Comparison of ENCODE assay signal across 8 cellular contexts in genomic region chr7:150406565-150407421, GRCh38. TPM values are rescaled to one million over a fixed set of nuclear protein-coding genes. Genes with fewer than 3 reads are reported as not detected.
DNase-seq lines count a peak whose midpoint lies in the region; ATAC-seq and TF ChIP-seq lines count a peak whose summit lies in the region.

No MANE protein-coding gene starts in this region.

- no peak overlapping the region for H3K4me2 ChIP-seq in neural cell (ENCODE audit: low read length)

- H3K9ac ChIP-seq in neural cell (ENCODE audit: low read length) = no peak overlapping the region

- POLR2A ChIA-PET in activated CD4-positive, alpha-beta T cell treated with anti-CD3 and anti-CD28 coated beads for 36 hours (lab: Charles Lee) = interaction anchor here (0.6 to 1.3 kb wide), 3 partner anchors 32 to 71 kb away, joined by 3 read pairs; no protein-coding TSS in a partner anchor

- H3K27ac ChIP-seq in neural cell (ENCODE audit: low read length) = no peak overlapping the region

- H3F3A ChIP-seq in neural cell (ENCODE audit: insufficient read depth, low read length, poor library complexity, severe bottlenecking) = no peaks in the 10 kb centered on the region

- ATAC-seq in activated CD4-positive, alpha-beta T cell treated with anti-CD3 and anti-CD28 coated beads for 36 hours = peak; percentile 75
- peak; percentile 49 for ATAC-seq in HG02852 (IDR thresholded peaks at IDR 0.05; ENCODE audit: unreplicated experiment)

- TF ChIP-seq CTCF in neural cell (IDR thresholded peaks at IDR 0.05; ENCODE audit: poor library complexity, severe bottlenecking) = no peak

- TF ChIP-seq RAD21 in neural cell (conservative IDR thresholded peaks at IDR 0.05) = no peak

- no peaks in the 10 kb centered on the region for H4K20me1 ChIP-seq in neural cell (ENCODE audit: insufficient read depth)

- TF ChIP-seq EP300 in neural cell (conservative IDR thresholded peaks at IDR 0.05; ENCODE audit: poor library complexity, severe bottlenecking) = no peak

- H3K27ac Mint-ChIP-seq in activated CD4-positive, alpha-beta T cell treated with anti-CD3 and anti-CD28 coated beads for 36 hours = peak overlapping the region; percentile 91
- H3K27ac Mint-ChIP-seq in dendritic cell treated with granulocyte-macrophage colony-stimulating factor and Interleukin-4, amounts not matched to agents 40 ng/mL and 50 ng/mL, for 4 days = peak overlapping the region; percentile 41

- intact Hi-C loops in activated CD4-positive, alpha-beta T cell treated with anti-CD3 and anti-CD28 coated beads for 36 hours (cut with DNase I, micrococcal nuclease) = loop anchor here in 1 of 2 experiments (1.0 to 5.0 kb wide), 2 partner anchors 15 to 694 kb away; a partner anchor contains a TSS
- intact Hi-C loops in dendritic cell treated with granulocyte-macrophage colony-stimulating factor and Interleukin-4, amounts not matched to agents 40 ng/mL and 50 ng/mL, for 4 days (cut with micrococcal nuclease) = no loop called here

- H3K36me3 Mint-ChIP-seq in activated CD4-positive, alpha-beta T cell treated with anti-CD3 and anti-CD28 coated beads for 36 hours (ENCODE audit: low read depth) = peaks cover 7% of the 10 kb centered on the region
- no peaks in the 10 kb centered on the region for H3K36me3 Mint-ChIP-seq in dendritic cell treated with granulocyte-macrophage colony-stimulating factor and Interleukin-4, amounts not matched to agents 40 ng/mL and 50 ng/mL, for 4 days (ENCODE audit: low read depth)

- H3K4me3 Mint-ChIP-seq in activated CD4-positive, alpha-beta T cell treated with anti-CD3 and anti-CD28 coated beads for 36 hours = peak overlapping the region; percentile 90
- H3K4me3 Mint-ChIP-seq in dendritic cell treated with granulocyte-macrophage colony-stimulating factor and Interleukin-4, amounts not matched to agents 40 ng/mL and 50 ng/mL, for 4 days = no peak overlapping the region

- no peaks in the 10 kb centered on the region for H3K36me3 ChIP-seq in neural cell (ENCODE audit: insufficient read depth, low read length)

- H3K4me3 ChIP-seq in neural cell (ENCODE audit: low read length) = peak overlapping the region; percentile 76

- no peaks in the 10 kb centered on the region for H3K9me3 Mint-ChIP-seq in activated CD4-positive, alpha-beta T cell treated with anti-CD3 and anti-CD28 coated beads for 36 hours (ENCODE audit: low read depth)
- no peaks in the 10 kb centered on the region for H3K9me3 Mint-ChIP-seq in dendritic cell treated with granulocyte-macrophage colony-stimulating factor and Interleukin-4, amounts not matched to agents 40 ng/mL and 50 ng/mL, for 4 days

- H3K9me2 ChIP-seq in neural cell (ENCODE audit: insufficient read depth, low read length) = no peaks in the 10 kb centered on the region

- H3K9me3 ChIP-seq in neural cell (ENCODE audit: low read length) = no peaks in the 10 kb centered on the region

- no peaks in the 10 kb centered on the region for H3K27me3 ChIP-seq in neural cell (ENCODE audit: insufficient read depth, low read depth, low read length)

- CTCF ChIA-PET in activated CD4-positive, alpha-beta T cell treated with anti-CD3 and anti-CD28 coated beads for 36 hours (lab: Charles Lee) = interaction anchor here (0.7 to 3.5 kb wide), 10 partner anchors 11 to 241 kb away, joined by 3 to 12 read pairs (median 5); no protein-coding TSS in a partner anchor

- H3K4me1 Mint-ChIP-seq in activated CD4-positive, alpha-beta T cell treated with anti-CD3 and anti-CD28 coated beads for 36 hours = peaks cover 36% of the 10 kb centered on the region
- peaks cover 29% of the 10 kb centered on the region for H3K4me1 Mint-ChIP-seq in dendritic cell treated with granulocyte-macrophage colony-stimulating factor and Interleukin-4, amounts not matched to agents 40 ng/mL and 50 ng/mL, for 4 days (ENCODE audit: low read depth)

- DNase-seq in activated CD4-positive, alpha-beta T cell treated with anti-CD3 and anti-CD28 coated beads for 36 hours = peak; percentile 64
- DNase-seq in activated CD4-positive, alpha-beta T cell treated with anti-CD3 and anti-CD28 coated beads for 1 hour = no peak
- peak; percentile 69 for DNase-seq in OCI-M1 (lab: John Stamatoyannopoulos, UW)
- no peak for DNase-seq in NCI-H524 treated with DMSO at 0.1 percent for 48 hours (lab: John Stamatoyannopoulos, UW)
- DNase-seq in NCI-H69 (lab: John Stamatoyannopoulos, UW) = no peak

- no peaks in the 10 kb centered on the region for H3K27me3 Mint-ChIP-seq in activated CD4-positive, alpha-beta T cell treated with anti-CD3 and anti-CD28 coated beads for 36 hours
- peaks cover 11% of the 10 kb centered on the region for H3K27me3 Mint-ChIP-seq in dendritic cell treated with granulocyte-macrophage colony-stimulating factor and Interleukin-4, amounts not matched to agents 40 ng/mL and 50 ng/mL, for 4 days

- no peak overlapping the region for H2AFZ ChIP-seq in neural cell (ENCODE audit: low read depth, low read length)

- no peaks in the 10 kb centered on the region for H3K79me2 ChIP-seq in neural cell (replicated peaks; ENCODE audit: insufficient read depth, low read length)

TF ChIP-seq in neural cell, 6 proteins besides CTCF, POLR2A, EP300 and RAD21:
- TF ChIP-seq TAF1 (IDR thresholded peaks at IDR 0.05; ENCODE audit: low read depth) (no peak), SMC3 (conservative IDR thresholded peaks at IDR 0.05; ENCODE audit: poor library complexity) (no peak), EZH2 (IDR thresholded peaks at IDR 0.05; ENCODE audit: borderline replicate concordance, insufficient read depth, low read length, poor library complexity, severe bottlenecking) (no peak), REST (IDR thresholded peaks at IDR 0.05; ENCODE audit: borderline replicate concordance) (no peak), MXI1 (conservative IDR thresholded peaks at IDR 0.05; ENCODE audit: poor library complexity, severe bottlenecking) (no peak), POLR2AphosphoS5 (IDR thresholded peaks at IDR 0.05) (no peak)

RNA-seq across cellular contexts. Expression of gene ZNF775, which starts 27.7 kb away (rescaled TPM):
- 1 to 10 TPM; 3.9 to 5.1 TPM for total RNA-seq in activated CD4-positive, alpha-beta T cell treated with anti-CD3 and anti-CD28 coated beads for 36 hours
- polyA plus RNA-seq in neural cell = 16.8 and 24.9 TPM in 2 replicates
- 22.9 and 28.5 TPM in 2 replicates for polyA minus RNA-seq in neural cell

RNA-seq across cellular contexts. Expression of gene REPIN1, which starts 38.2 kb away (rescaled TPM):
- 10 to 100 TPM; 48.2 to 55.6 TPM for total RNA-seq in activated CD4-positive, alpha-beta T cell treated with anti-CD3 and anti-CD28 coated beads for 36 hours
- polyA plus RNA-seq in neural cell = 95.5 and 127 TPM in 2 replicates
- 69.5 and 85.0 TPM in 2 replicates for polyA minus RNA-seq in neural cell

RNA-seq across cellular contexts. Expression of gene GIMAP8, which starts 43.6 kb away (rescaled TPM):
- total RNA-seq in activated CD4-positive, alpha-beta T cell treated with anti-CD3 and anti-CD28 coated beads for 36 hours = 1 to 10 TPM; 7.7 to 9.6 TPM
- not detected in 2 replicates for polyA plus RNA-seq in neural cell
- polyA minus RNA-seq in neural cell = not detected in 2 replicates

Comparison
In these comparisons a context has a peak if more than half of its experiments do, and no peak if none do; other contexts are left out.
1. DNase-seq: peak in activated CD4-positive, alpha-beta T cell treated with anti-CD3 and anti-CD28 coated beads for 36 hours (single experiment) and OCI-M1 (single experiment); none in activated CD4-positive, alpha-beta T cell treated with anti-CD3 and anti-CD28 coated beads for 1 hour (single experiment), NCI-H524 treated with DMSO at 0.1 percent for 48 hours (single experiment) and NCI-H69 (single experiment).